In the genomic region with DNA sequence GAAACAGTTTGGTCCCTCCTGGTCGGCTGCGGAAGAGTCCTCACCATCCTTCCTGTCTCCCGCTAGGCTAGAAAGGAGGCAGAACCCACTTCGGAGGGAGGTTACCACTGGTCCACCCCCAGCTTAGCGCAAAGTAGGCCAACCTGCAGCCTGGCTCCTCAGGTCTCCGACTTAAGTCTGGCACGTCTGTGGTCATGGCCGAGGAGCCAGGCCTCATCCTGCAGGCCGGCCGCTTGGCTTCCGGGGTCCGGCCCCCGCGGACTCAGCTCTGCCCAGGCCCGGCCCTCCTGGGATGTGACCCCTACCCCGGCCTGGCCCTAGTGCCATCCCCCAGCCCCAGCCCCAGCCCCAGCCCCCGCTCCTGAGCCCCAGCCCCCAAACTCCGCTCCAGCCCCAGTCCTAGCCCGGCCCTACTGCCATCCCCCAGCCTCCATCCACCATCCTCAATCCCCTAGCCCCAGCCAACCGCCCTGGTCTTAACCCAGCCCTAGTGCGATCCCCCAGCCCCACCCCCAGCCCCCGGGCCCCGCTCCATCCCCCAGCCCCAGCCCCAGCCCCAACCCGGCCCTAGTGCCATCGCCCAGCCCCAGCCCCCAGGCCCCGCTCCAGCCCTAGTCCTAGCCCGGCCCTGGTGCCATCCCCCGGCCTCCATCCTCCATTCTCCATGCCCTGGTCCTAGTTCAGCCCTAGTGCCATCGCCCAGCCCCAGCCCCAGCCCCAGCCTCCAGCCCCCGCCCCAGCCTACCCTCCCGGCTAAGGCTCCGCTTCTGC, we compare ENCODE assay signal across 8 cellular contexts. TPM values are rescaled to one million over a fixed set of nuclear protein-coding genes. Genes with fewer than 3 reads are reported as not detected.
A peak's percentile ranks its signal among the peaks of the same experiment; 100 is the strongest.
DNase-seq lines count a peak whose midpoint lies in the region; ATAC-seq and TF ChIP-seq lines count a peak whose summit lies in the region.

No MANE protein-coding gene starts in this region.

- POLR2A ChIA-PET in Caco-2 (lab: Charles Lee), result interaction anchor here (0.6 to 1.2 kb wide), 2 partner anchors 151 to 250 kb away, joined by 3 read pairs; no protein-coding TSS in a partner anchor

- H3K27me3 Mint-ChIP-seq in Caco-2 (ENCODE audit: insufficient read depth, unreplicated experiment), result no peaks in the 10 kb centered on the region

- peak overlapping the region; percentile 90 for H3K4me3 Mint-ChIP-seq in Caco-2 (ENCODE audit: unreplicated experiment)

- DNase-seq in Caco-2, result no peak
- DNase-seq in HFF-Myc (ENCODE audit: extremely low read depth, low read depth), result no peak
- peak; percentile 53 for DNase-seq in SKM-1 (lab: John Stamatoyannopoulos, UW; ENCODE audit: unreplicated experiment)
- peak; percentile 32 for DNase-seq in epithelial cell of esophagus (ENCODE audit: low read depth)
- DNase-seq in NCI-H1092 treated with DMSO at 0.1 percent for 48 hours (lab: John Stamatoyannopoulos, UW), result no peak
- DNase-seq in NCI-H146 treated with DMSO at 0.1 percent for 48 hours (lab: John Stamatoyannopoulos, UW; ENCODE audit: unreplicated experiment), result no peak

- peaks cover 6% of the 10 kb centered on the region for H3K4me1 Mint-ChIP-seq in Caco-2 (ENCODE audit: low read depth, unreplicated experiment)

- no peaks in the 10 kb centered on the region for H3K4me1 ChIP-seq in Caco-2
- peaks cover 0 to 9% of the 10 kb centered on the region in 2 donors for H3K4me1 ChIP-seq in muscle layer of duodenum (ENCODE audit: control insufficient read depth in 1 of 2, insufficient read depth in 2 of 2, low read length in 2 of 2)

- no TSS peak for BruUV-seq in Caco-2 (replicated peaks; lab: Mats Ljungman, UMichigan)

- no peaks in the 10 kb centered on the region for H3K27me3 ChIP-seq in Caco-2 (replicated peaks; ENCODE audit: control insufficient read depth, insufficient read depth, low read length)
- no peaks in the 10 kb centered on the region for H3K27me3 ChIP-seq in muscle layer of duodenum (ENCODE audit: low read depth, low read length)

- intact Hi-C loops in Caco-2 (cut with micrococcal nuclease; ENCODE audit: unreplicated experiment), result no loop called here

- H3K9me3 ChIP-seq in Caco-2 (no peaks in the 10 kb centered on the region), muscle layer of duodenum (ENCODE audit: control insufficient read depth in 1 of 2, low read length in 2 of 2) (no peaks in the 10 kb centered on the region)

- TF ChIP-seq CTCF in Caco-2 (IDR thresholded peaks at IDR 0.05; ENCODE audit: insufficient read depth in 1 of 2, low read depth in 1 of 2, low read length in 1 of 2, severe bottlenecking in 1 of 2, unreplicated experiment in 1 of 2) (no peak), HFF-Myc (IDR thresholded peaks at IDR 0.05; ENCODE audit: low read depth, low read length, missing control alignments) (no peak), epithelial cell of esophagus (IDR thresholded peaks at IDR 0.05; ENCODE audit: insufficient read depth, low read depth, low read length, missing control alignments) (no peak)

- H3K9me3 Mint-ChIP-seq in Caco-2 (ENCODE audit: unreplicated experiment), result no peaks in the 10 kb centered on the region

- H3K27ac ChIP-seq in muscle layer of duodenum (ENCODE audit: low read length), result no peak overlapping the region

- CTCF ChIA-PET in Caco-2 (lab: Charles Lee), result interaction anchor here (0.5 to 0.7 kb wide), 3 partner anchors 21 to 1272 kb away, joined by 3 to 5 read pairs (median 3); no protein-coding TSS in a partner anchor

- H3K27ac Mint-ChIP-seq in Caco-2 (ENCODE audit: unreplicated experiment), result peak overlapping the region; percentile 81

- H3K4me3 ChIP-seq in Caco-2 (ENCODE audit: low read depth, low read length) (peak overlapping the region; percentile 100), HFF-Myc (replicated peaks; ENCODE audit: low read depth, low read length) (peak overlapping the region; percentile 63), epithelial cell of esophagus (ENCODE audit: low read length) (peak overlapping the region; percentile 69), muscle layer of duodenum (ENCODE audit: low read depth in 1 of 2, low read length in 2 of 2) (peak overlapping the region; percentile 59 to 86)

- peaks cover 34% of the 10 kb centered on the region for H3K36me3 Mint-ChIP-seq in Caco-2 (ENCODE audit: insufficient read depth, unreplicated experiment)

- no peak for ATAC-seq in GM18868 (IDR thresholded peaks at IDR 0.05; ENCODE audit: unreplicated experiment)

- no peaks in the 10 kb centered on the region for H3K36me3 ChIP-seq in Caco-2 (ENCODE audit: control insufficient read depth, insufficient read depth, low read length)
- peaks cover 13 to 37% of the 10 kb centered on the region in 2 donors for H3K36me3 ChIP-seq in muscle layer of duodenum (ENCODE audit: control insufficient read depth in 1 of 2, insufficient read depth in 2 of 2, low read length in 2 of 2)

RNA-seq across cellular contexts. Expression of gene TOR1A, which starts 0.6 kb away (rescaled TPM):
- total RNA-seq in Caco-2 (2022), result 31.8 and 32.2 TPM in 2 replicates

RNA-seq across cellular contexts. Expression of gene C9orf78, which starts 11.7 kb away (rescaled TPM):
- total RNA-seq in Caco-2 (2022), result 38.3 and 44.1 TPM in 2 replicates

RNA-seq across cellular contexts. Expression of gene USP20, which starts 11.9 kb away (rescaled TPM):
- 13.9 and 16.5 TPM in 2 replicates for total RNA-seq in Caco-2 (2022)

RNA-seq across cellular contexts. Expression of gene TOR1B, which starts 20.4 kb away (rescaled TPM):
- total RNA-seq in Caco-2 (2022), result 22.8 and 28.0 TPM in 2 replicates

Comparison
In these comparisons a context has a peak if more than half of its experiments do, and no peak if none do; other contexts are left out.
1. DNase-seq: peak in SKM-1 (single experiment) and epithelial cell of esophagus (single experiment); none in Caco-2 (0 of 2), HFF-Myc (single experiment), NCI-H1092 treated with DMSO at 0.1 percent for 48 hours (single experiment) and NCI-H146 treated with DMSO at 0.1 percent for 48 hours (single experiment).
2. Peak in every context shown above with its lines, with median percentiles within 50 percentile points of each other: H3K4me3 ChIP-seq.